Comparison of ENCODE assay signal across 11 cellular contexts in genomic region chr22:30557243-30557642, GRCh38. TPM values are rescaled to one million over a fixed set of nuclear protein-coding genes. Genes with fewer than 3 reads are reported as not detected.
DNase-seq lines count a peak whose midpoint lies in the region; ATAC-seq and TF ChIP-seq lines count a peak whose summit lies in the region.
"Had no signal": no experiment of that assay in that cellular context is flagged by ENCODE, and none has a peak within 500 bp of the region (broad histone marks: within the 10 kb centered on the region; RNA-seq: fewer than 3 reads in every experiment).

No MANE protein-coding gene starts in this region.

- no peaks in the 10 kb centered on the region for H3K36me3 ChIP-seq in BE2C
- no peaks in the 10 kb centered on the region for H3K36me3 ChIP-seq in HEK293 (ENCODE audit: control insufficient read depth in 2 of 2, insufficient read depth in 1 of 2, low read length in 2 of 2)

- no peaks in the 10 kb centered on the region for H3K4me1 ChIP-seq in BE2C
- no peaks in the 10 kb centered on the region for H3K4me1 ChIP-seq in HEK293 (ENCODE audit: control insufficient read depth, insufficient read depth, low read length)

- TF ChIP-seq CTCF in BE2C (IDR thresholded peaks at IDR 0.05; ENCODE audit: low read depth, low read length): 0 out of 2 replicates have a peak, but pooled peaks have one; percentile 5
- peak; percentile 20; the same call in 1 of the 2 replicates for TF ChIP-seq CTCF in HEK293 (tag by site-specific recombination; IDR thresholded peaks at IDR 0.05)

- no peak overlapping the region for H3K27ac ChIP-seq in HEK293 (ENCODE audit: extremely low read depth, low read depth, low read length)

- DNase-seq in BE2C: no peak
- peak; percentile 50 for DNase-seq in iPS-NIHi7 (ENCODE audit: extremely low spot score)
- DNase-seq in SK-N-DZ (ENCODE audit: low spot score): no peak
- DNase-seq: C1 segment of cervical spinal cord, GF-D8, NCI-H187, NCI-H226, NCI-H524 treated with DMSO at 0.1 percent for 48 hours had no signal

- H3K27me3 ChIP-seq in BE2C: no peaks in the 10 kb centered on the region

- POLR2A ChIA-PET in HEK293 (lab: Yijun Ruan, JAX): no interaction called here

- no peak for ATAC-seq in HG03196 (IDR thresholded peaks at IDR 0.05; ENCODE audit: unreplicated experiment)
- ATAC-seq in GM21526 (IDR thresholded peaks at IDR 0.05; ENCODE audit: low FRiP score, unreplicated experiment): no peak

- H3K9me3 ChIP-seq in BE2C (no peaks in the 10 kb centered on the region), HEK293 (ENCODE audit: control insufficient read depth, insufficient read depth, low read depth, low read length) (no peaks in the 10 kb centered on the region)

- CTCF ChIA-PET in HEK293 (lab: Yijun Ruan, JAX): interaction anchor here (0.8 kb wide), 2 partner anchors 73 to 170 kb away, joined by 3 read pairs; partner anchors contain the start of gene RNF215

- H3K4me3 ChIP-seq in BE2C (ENCODE audit: low read depth, low read length): no peak overlapping the region
- no peak overlapping the region for H3K4me3 ChIP-seq in HEK293 (ENCODE audit: low read depth, low read length)

TF ChIP-seq in HEK293, 187 proteins besides CTCF, POLR2A, EP300 and RAD21:
- TF ChIP-seq ZIC2 (tag by site-specific recombination; IDR thresholded peaks at IDR 0.05) (peak; percentile 80), ZNF629 (tag by site-specific recombination; IDR thresholded peaks at IDR 0.05) (no peak), GLIS1 (tag by site-specific recombination; IDR thresholded peaks at IDR 0.05) (peak; percentile 17; the same call in 1 of the 2 replicates), GLIS2 (tag by site-specific recombination; IDR thresholded peaks at IDR 0.05) (peak; percentile 42)

RNA-seq across cellular contexts. Expression of gene SEC14L6, which starts 10.7 kb away (rescaled TPM):
- polyA plus RNA-seq in BE2C (2012; ENCODE audit: insufficient read depth, insufficient read length, low read depth): not detected
- polyA plus RNA-seq in SK-N-DZ (2014; cell fraction: cytosol; rRNA removed): not detected in 2 replicates
- not detected in 2 replicates for polyA plus RNA-seq in SK-N-DZ (2014; cell fraction: nucleus; rRNA removed)

RNA-seq across cellular contexts. Expression of gene GAL3ST1, which starts 17.2 kb away (rescaled TPM):
- polyA plus RNA-seq in BE2C (2012; ENCODE audit: insufficient read depth, insufficient read length, low read depth): not detected
- polyA plus RNA-seq in SK-N-DZ (2014; cell fraction: cytosol; rRNA removed): 0.49 TPM in 1 of 2 replicates, not detected in the other
- not detected in 2 replicates for polyA plus RNA-seq in SK-N-DZ (2014; cell fraction: nucleus; rRNA removed)

RNA-seq across cellular contexts. Expression of gene PES1, which starts 34.5 kb away (rescaled TPM):
- 446 TPM for polyA plus RNA-seq in BE2C (2012; ENCODE audit: insufficient read depth, insufficient read length, low read depth)
- 62.8 and 92.6 TPM in 2 replicates for polyA plus RNA-seq in SK-N-DZ (2014; cell fraction: cytosol; rRNA removed)
- 71.5 and 84.6 TPM in 2 replicates for polyA plus RNA-seq in SK-N-DZ (2014; cell fraction: nucleus; rRNA removed)

RNA-seq across cellular contexts. Expression of gene TCN2, which starts 49.7 kb away (rescaled TPM):
- polyA plus RNA-seq in BE2C (2012; ENCODE audit: insufficient read depth, insufficient read length, low read depth): 2.5 TPM
- 8.5 and 9.7 TPM in 2 replicates for polyA plus RNA-seq in SK-N-DZ (2014; cell fraction: cytosol; rRNA removed)
- polyA plus RNA-seq in SK-N-DZ (2014; cell fraction: nucleus; rRNA removed): 7.3 and 7.8 TPM in 2 replicates

RNA-seq across cellular contexts. Expression of gene SEC14L4, which starts 51.7 kb away (rescaled TPM):
- polyA plus RNA-seq in BE2C (2012; ENCODE audit: insufficient read depth, insufficient read length, low read depth): not detected
- not detected in 2 replicates for polyA plus RNA-seq in SK-N-DZ (2014; cell fraction: cytosol; rRNA removed)
- polyA plus RNA-seq in SK-N-DZ (2014; cell fraction: nucleus; rRNA removed): not detected in 2 replicates
